1 cellular context compared by ENCODE assay signal in genomic region chr6:34839696-34840352, GRCh38.
TF ChIP-seq lines count a peak whose summit lies in the region.

No MANE protein-coding gene starts in this region.

TF ChIP-seq in IMR-90, 13 proteins besides CTCF, POLR2A, EP300 and RAD21:
- peak; percentile 93 for TF ChIP-seq NFE2L2 (IDR thresholded peaks at IDR 0.05; ENCODE audit: low read depth, low read length)
- no peak for TF ChIP-seq MAZ (IDR thresholded peaks at IDR 0.05; ENCODE audit: borderline replicate concordance, low read depth, low read length)
- no peak for TF ChIP-seq MXI1 (IDR thresholded peaks at IDR 0.05; ENCODE audit: borderline replicate concordance, low read depth, low read length)
- peak; percentile 53; the same call in 1 of the 2 replicates for TF ChIP-seq MAFK (IDR thresholded peaks at IDR 0.05; ENCODE audit: low read depth, low read length)
TF ChIP-seq in IMR-90: peak in this region for 2.
